Comparison of ENCODE assay signal across 29 cellular contexts in genomic region chr3:72727207-72727606, GRCh38.
"Had no signal": no experiment of that assay in that cellular context is flagged by ENCODE, and none has a peak within 500 bp of the region (broad histone marks: within the 10 kb centered on the region; RNA-seq: fewer than 3 reads in every experiment).

No MANE protein-coding gene starts in this region.

- H3K9me3 ChIP-seq: body of pancreas, gastrocnemius medialis, sigmoid colon, upper lobe of left lung, vagina had no signal

- DNase-seq: activated B cell treated with CpG ODN at 0.5 μM for 24 hours; activated naive CD4-positive, alpha-beta T cell treated with Interleukin-2 at 50 U/mL for 16 hours; activated T-cell treated with anti-CD3 and anti-CD28 coated beads for 4 hours; activated T-cell treated with anti-CD3 and anti-CD28 coated beads, Interleukin-2, amount 50 U/mL, for 72 hours; anterior cingulate cortex; body of pancreas; gastrocnemius medialis; glutamatergic neuron; hippocampal formation; immature natural killer cell; kidney; mesenchymal stem cell; natural killer cell; retina; sigmoid colon; small intestine; stimulated activated CD4-positive, alpha-beta T cell treated with anti-CD3 and anti-CD28 coated beads, Interleukin-1b, Interleukin-23, amount 100 ng/mL, for 48 hours; stimulated activated CD4-positive, alpha-beta T cell treated with anti-CD3 and anti-CD28 coated beads, Interleukin-4, amount 100 ng/mL, for 4 hours; stimulated activated CD8-positive, alpha-beta memory T cell treated with anti-CD3 and anti-CD28 coated beads, Interleukin-4, amount 100 ng/mL, for 48 hours; stimulated activated naive CD8-positive, alpha-beta T cell treated with anti-CD3 and anti-CD28 coated beads, Interleukin-15, amount 100 ng/mL, for 72 hours; substantia nigra; T-helper 17 cell; upper lobe of left lung had no signal

- H3K27me3 ChIP-seq: body of pancreas, cardiac muscle cell, esophagus muscularis mucosa, gastrocnemius medialis, sigmoid colon, upper lobe of left lung, vagina had no signal

- H3K36me3 ChIP-seq: cardiac muscle cell, esophagus muscularis mucosa, gastrocnemius medialis, sigmoid colon, upper lobe of left lung, vagina had no signal

- H3K4me3 ChIP-seq: body of pancreas, cardiac muscle cell, coronary artery, esophagus muscularis mucosa, gastrocnemius medialis, sigmoid colon, upper lobe of left lung, vagina had no signal

- H3K27ac ChIP-seq: body of pancreas, cardiac muscle cell, coronary artery, esophagus muscularis mucosa, gastrocnemius medialis, sigmoid colon, upper lobe of left lung, vagina had no signal

- H3K36me3 Mint-ChIP-seq: activated naive CD8-positive, alpha-beta T cell; natural killer cell; stimulated activated memory B cell treated with anti-CD40 and anti-IgM and Interleukin-4, amounts not matched to agents 10 μg/mL and 1 μg/mL and 100 μg/mL, for 72 hours had no signal

- H3K4me1 Mint-ChIP-seq: activated B cell treated with CpG ODN at 0.5 μM for 24 hours, immature natural killer cell, natural killer cell had no signal

- H3K4me1 ChIP-seq: body of pancreas, esophagus muscularis mucosa, gastrocnemius medialis, sigmoid colon had no signal

- H3K4me3 Mint-ChIP-seq: activated B cell treated with CpG ODN at 0.5 μM for 24 hours; activated naive CD8-positive, alpha-beta T cell; activated T-cell treated with anti-CD3 and anti-CD28 coated beads, Interleukin-2, amount 50 U/mL, for 72 hours; immature natural killer cell; natural killer cell; stimulated activated memory B cell treated with anti-CD40 and anti-IgM and Interleukin-4, amounts not matched to agents 10 μg/mL and 1 μg/mL and 100 μg/mL, for 72 hours; stimulated activated naive CD8-positive, alpha-beta T cell treated with anti-CD3 and anti-CD28 coated beads, Interleukin-15, amount 100 ng/mL, for 72 hours; T-helper 17 cell had no signal

- H3K27me3 Mint-ChIP-seq: activated naive CD8-positive, alpha-beta T cell; stimulated activated naive CD8-positive, alpha-beta T cell treated with anti-CD3 and anti-CD28 coated beads, Interleukin-15, amount 100 ng/mL, for 72 hours had no signal

- H3K9me3 Mint-ChIP-seq: activated B cell treated with CpG ODN at 0.5 μM for 24 hours; activated T-cell treated with anti-CD3 and anti-CD28 coated beads, Interleukin-2, amount 50 U/mL, for 72 hours; immature natural killer cell; natural killer cell; stimulated activated memory B cell treated with anti-CD40 and anti-IgM and Interleukin-4, amounts not matched to agents 10 μg/mL and 1 μg/mL and 100 μg/mL, for 72 hours; stimulated activated naive CD8-positive, alpha-beta T cell treated with anti-CD3 and anti-CD28 coated beads, Interleukin-15, amount 100 ng/mL, for 72 hours had no signal

- H3K27ac Mint-ChIP-seq: activated B cell treated with CpG ODN at 0.5 μM for 24 hours; activated naive CD8-positive, alpha-beta T cell; activated T-cell treated with anti-CD3 and anti-CD28 coated beads, Interleukin-2, amount 50 U/mL, for 72 hours; immature natural killer cell; natural killer cell; stimulated activated memory B cell treated with anti-CD40 and anti-IgM and Interleukin-4, amounts not matched to agents 10 μg/mL and 1 μg/mL and 100 μg/mL, for 72 hours; stimulated activated naive CD8-positive, alpha-beta T cell treated with anti-CD3 and anti-CD28 coated beads, Interleukin-15, amount 100 ng/mL, for 72 hours; T-helper 17 cell had no signal
